Comparison of ENCODE assay signal across 20 cellular contexts in the genomic region with DNA sequence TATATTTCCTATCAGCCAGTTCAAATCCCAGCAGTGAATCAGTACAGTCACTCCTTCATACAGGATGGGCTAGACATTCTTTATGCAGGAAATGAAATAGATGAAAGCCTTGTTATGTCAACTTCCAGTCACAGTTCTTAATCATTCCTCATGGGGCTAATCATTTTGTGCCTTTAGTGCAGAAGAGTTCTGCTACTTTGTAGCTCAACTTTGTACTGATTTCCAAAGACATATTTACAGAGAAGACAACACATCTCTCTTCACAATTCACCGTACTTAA.
A peak's percentile ranks its signal among the peaks of the same experiment; 100 is the strongest.
DNase-seq lines count a peak whose midpoint lies in the region; ATAC-seq and TF ChIP-seq lines count a peak whose summit lies in the region.
"Had no signal": no experiment of that assay in that cellular context is flagged by ENCODE, and none has a peak within 500 bp of the region (broad histone marks: within the 10 kb centered on the region; RNA-seq: fewer than 3 reads in every experiment).

No MANE protein-coding gene starts in this region.

- peak; percentile 19 for DNase-seq in ELR (ENCODE audit: low read depth)
- peak; percentile 38 for DNase-seq in fibroblast of mammary gland (ENCODE audit: low read depth)
- peak; percentile 13 for DNase-seq in renal cortical epithelial cell (ENCODE audit: low read depth)
- no peak for DNase-seq in activated naive CD4-positive, alpha-beta T cell treated with anti-CD3 and anti-CD28 coated beads, Interleukin-2, amount 10 ng/mL, durations not matched to agents 7 days and 5 days
- DNase-seq in NCI-H1105 (lab: John Stamatoyannopoulos, UW): no peak
- DNase-seq in NCI-H82 (lab: John Stamatoyannopoulos, UW): no peak
- no peak for DNase-seq in stimulated activated CD4-positive, alpha-beta T cell treated with anti-CD3 and anti-CD28 coated beads, Interleukin-4, amount 100 ng/mL, for 24 hours
- DNase-seq: activated CD8-positive, alpha-beta T cell treated with anti-CD3 and anti-CD28 coated beads for 36 hours; activated naive CD4-positive, alpha-beta T cell treated with anti-CD3 and anti-CD28 coated beads for 36 hours; activated T-cell treated with anti-CD3 and anti-CD28 coated beads, Interleukin-2, amount 50 U/mL, for 4 hours; colonic mucosa; DMS79; gastrocnemius medialis; NCI-H1105 treated with DMSO at 0.1 percent for 48 hours; NCI-H2171 treated with DMSO at 0.1 percent for 48 hours; Peyer's patch had no signal

- H3K4me1 Mint-ChIP-seq in activated naive CD4-positive, alpha-beta T cell treated with anti-CD3 and anti-CD28 coated beads, Interleukin-2, amount 10 ng/mL, durations not matched to agents 7 days and 5 days: no peaks in the 10 kb centered on the region
- H3K4me1 Mint-ChIP-seq: stimulated activated effector memory CD8-positive, alpha-beta T cell treated with anti-CD3 and anti-CD28 coated beads, Interleukin-12 subunit alpha, Interleukin-12 subunit beta, amount 100 ng/mL, for 72 hours had no signal

- H3K9me3 Mint-ChIP-seq in activated naive CD4-positive, alpha-beta T cell treated with anti-CD3 and anti-CD28 coated beads, Interleukin-2, amount 10 ng/mL, durations not matched to agents 7 days and 5 days: peaks cover 7% of the 10 kb centered on the region

- TF ChIP-seq CTCF in fibroblast of mammary gland (conservative IDR thresholded peaks at IDR 0.05; ENCODE audit: control insufficient read depth, insufficient read depth, low read depth, low read length): no peak

- no peak overlapping the region for H3K27ac Mint-ChIP-seq in activated naive CD4-positive, alpha-beta T cell treated with anti-CD3 and anti-CD28 coated beads, Interleukin-2, amount 10 ng/mL, durations not matched to agents 7 days and 5 days
- H3K27ac Mint-ChIP-seq: activated CD8-positive, alpha-beta T cell treated with anti-CD3 and anti-CD28 coated beads for 36 hours; activated naive CD4-positive, alpha-beta T cell treated with anti-CD3 and anti-CD28 coated beads for 36 hours; stimulated activated effector memory CD8-positive, alpha-beta T cell treated with anti-CD3 and anti-CD28 coated beads, Interleukin-12 subunit alpha, Interleukin-12 subunit beta, amount 100 ng/mL, for 72 hours had no signal

- H3K36me3 Mint-ChIP-seq in activated naive CD4-positive, alpha-beta T cell treated with anti-CD3 and anti-CD28 coated beads, Interleukin-2, amount 10 ng/mL, durations not matched to agents 7 days and 5 days: no peaks in the 10 kb centered on the region
- H3K36me3 Mint-ChIP-seq: stimulated activated effector memory CD8-positive, alpha-beta T cell treated with anti-CD3 and anti-CD28 coated beads, Interleukin-12 subunit alpha, Interleukin-12 subunit beta, amount 100 ng/mL, for 72 hours had no signal

- peak; percentile 52 for ATAC-seq in SK-N-SH treated with all-trans-retinoic acid at 6 μM for 48 hours
- ATAC-seq: activated CD8-positive, alpha-beta T cell treated with anti-CD3 and anti-CD28 coated beads for 36 hours; activated T-cell treated with anti-CD3 and anti-CD28 coated beads, Interleukin-2, amount 50 U/mL, for 4 hours; gastrocnemius medialis; stimulated activated effector memory CD8-positive, alpha-beta T cell treated with anti-CD3 and anti-CD28 coated beads, Interleukin-12 subunit alpha, Interleukin-12 subunit beta, amount 100 ng/mL, for 72 hours had no signal

- no peak overlapping the region for H3K4me3 ChIP-seq in fibroblast of mammary gland (ENCODE audit: control insufficient read depth, low read depth, low read length)
- H3K4me3 ChIP-seq: ascending aorta, colonic mucosa, gastrocnemius medialis, Peyer's patch, SK-N-MC had no signal

- H3K27me3 Mint-ChIP-seq in activated naive CD4-positive, alpha-beta T cell treated with anti-CD3 and anti-CD28 coated beads, Interleukin-2, amount 10 ng/mL, durations not matched to agents 7 days and 5 days: no peaks in the 10 kb centered on the region
- H3K27me3 Mint-ChIP-seq: activated CD8-positive, alpha-beta T cell treated with anti-CD3 and anti-CD28 coated beads for 36 hours had no signal

- CTCF ChIA-PET in activated naive CD4-positive, alpha-beta T cell treated with anti-CD3 and anti-CD28 coated beads, Interleukin-2, amount 10 ng/mL, durations not matched to agents 7 days and 5 days (lab: Charles Lee): no interaction called here

- H3K4me3 Mint-ChIP-seq in activated naive CD4-positive, alpha-beta T cell treated with anti-CD3 and anti-CD28 coated beads, Interleukin-2, amount 10 ng/mL, durations not matched to agents 7 days and 5 days: no peak overlapping the region
- H3K4me3 Mint-ChIP-seq: activated CD8-positive, alpha-beta T cell treated with anti-CD3 and anti-CD28 coated beads for 36 hours; activated naive CD4-positive, alpha-beta T cell treated with anti-CD3 and anti-CD28 coated beads for 36 hours; activated T-cell treated with anti-CD3 and anti-CD28 coated beads, Interleukin-2, amount 50 U/mL, for 4 hours; stimulated activated effector memory CD8-positive, alpha-beta T cell treated with anti-CD3 and anti-CD28 coated beads, Interleukin-12 subunit alpha, Interleukin-12 subunit beta, amount 100 ng/mL, for 72 hours had no signal

TF ChIP-seq in SK-N-SH treated with all-trans-retinoic acid at 6 μM for 48 hours, 23 proteins besides CTCF, POLR2A, EP300 and RAD21:
- TF ChIP-seq, protein P1, sequence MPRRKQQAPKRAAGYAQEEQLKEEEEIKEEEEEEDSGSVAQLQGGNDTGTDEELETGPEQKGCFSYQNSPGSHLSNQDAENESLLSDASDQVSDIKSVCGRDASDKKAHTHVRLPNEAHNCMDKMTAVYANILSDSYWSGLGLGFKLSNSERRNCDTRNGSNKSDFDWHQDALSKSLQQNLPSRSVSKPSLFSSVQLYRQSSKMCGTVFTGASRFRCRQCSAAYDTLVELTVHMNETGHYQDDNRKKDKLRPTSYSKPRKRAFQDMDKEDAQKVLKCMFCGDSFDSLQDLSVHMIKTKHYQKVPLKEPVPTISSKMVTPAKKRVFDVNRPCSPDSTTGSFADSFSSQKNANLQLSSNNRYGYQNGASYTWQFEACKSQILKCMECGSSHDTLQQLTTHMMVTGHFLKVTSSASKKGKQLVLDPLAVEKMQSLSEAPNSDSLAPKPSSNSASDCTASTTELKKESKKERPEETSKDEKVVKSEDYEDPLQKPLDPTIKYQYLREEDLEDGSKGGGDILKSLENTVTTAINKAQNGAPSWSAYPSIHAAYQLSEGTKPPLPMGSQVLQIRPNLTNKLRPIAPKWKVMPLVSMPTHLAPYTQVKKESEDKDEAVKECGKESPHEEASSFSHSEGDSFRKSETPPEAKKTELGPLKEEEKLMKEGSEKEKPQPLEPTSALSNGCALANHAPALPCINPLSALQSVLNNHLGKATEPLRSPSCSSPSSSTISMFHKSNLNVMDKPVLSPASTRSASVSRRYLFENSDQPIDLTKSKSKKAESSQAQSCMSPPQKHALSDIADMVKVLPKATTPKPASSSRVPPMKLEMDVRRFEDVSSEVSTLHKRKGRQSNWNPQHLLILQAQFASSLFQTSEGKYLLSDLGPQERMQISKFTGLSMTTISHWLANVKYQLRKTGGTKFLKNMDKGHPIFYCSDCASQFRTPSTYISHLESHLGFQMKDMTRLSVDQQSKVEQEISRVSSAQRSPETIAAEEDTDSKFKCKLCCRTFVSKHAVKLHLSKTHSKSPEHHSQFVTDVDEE (CRISPR knock-in tag; IDR thresholded peaks at IDR 0.05): no peak
- TF ChIP-seq OSR1 (CRISPR knock-in tag; IDR thresholded peaks at IDR 0.05) (no peak), ZFP3 (CRISPR knock-in tag; IDR thresholded peaks at IDR 0.05) (no peak), TOX (CRISPR knock-in tag; IDR thresholded peaks at IDR 0.05; ENCODE audit: borderline replicate concordance) (no peak), PPARA (CRISPR knock-in tag; IDR thresholded peaks at IDR 0.05; ENCODE audit: borderline replicate concordance) (no peak), CSDC2 (CRISPR knock-in tag; IDR thresholded peaks at IDR 0.05) (no peak), ZNF8 (CRISPR knock-in tag; IDR thresholded peaks at IDR 0.05) (no peak), SNAI2 (CRISPR knock-in tag; IDR thresholded peaks at IDR 0.05) (no peak), GLIS3 (CRISPR knock-in tag; IDR thresholded peaks at IDR 0.05) (no peak)
- TF ChIP-seq, protein P2, sequence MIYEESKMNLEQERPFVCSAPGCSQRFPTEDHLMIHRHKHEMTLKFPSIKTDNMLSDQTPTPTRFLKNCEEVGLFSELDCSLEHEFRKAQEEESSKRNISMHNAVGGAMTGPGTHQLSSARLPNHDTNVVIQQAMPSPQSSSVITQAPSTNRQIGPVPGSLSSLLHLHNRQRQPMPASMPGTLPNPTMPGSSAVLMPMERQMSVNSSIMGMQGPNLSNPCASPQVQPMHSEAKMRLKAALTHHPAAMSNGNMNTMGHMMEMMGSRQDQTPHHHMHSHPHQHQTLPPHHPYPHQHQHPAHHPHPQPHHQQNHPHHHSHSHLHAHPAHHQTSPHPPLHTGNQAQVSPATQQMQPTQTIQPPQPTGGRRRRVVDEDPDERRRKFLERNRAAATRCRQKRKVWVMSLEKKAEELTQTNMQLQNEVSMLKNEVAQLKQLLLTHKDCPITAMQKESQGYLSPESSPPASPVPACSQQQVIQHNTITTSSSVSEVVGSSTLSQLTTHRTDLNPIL (CRISPR knock-in tag; IDR thresholded peaks at IDR 0.05; ENCODE audit: low read depth): no peak
- TF ChIP-seq, protein P3, sequence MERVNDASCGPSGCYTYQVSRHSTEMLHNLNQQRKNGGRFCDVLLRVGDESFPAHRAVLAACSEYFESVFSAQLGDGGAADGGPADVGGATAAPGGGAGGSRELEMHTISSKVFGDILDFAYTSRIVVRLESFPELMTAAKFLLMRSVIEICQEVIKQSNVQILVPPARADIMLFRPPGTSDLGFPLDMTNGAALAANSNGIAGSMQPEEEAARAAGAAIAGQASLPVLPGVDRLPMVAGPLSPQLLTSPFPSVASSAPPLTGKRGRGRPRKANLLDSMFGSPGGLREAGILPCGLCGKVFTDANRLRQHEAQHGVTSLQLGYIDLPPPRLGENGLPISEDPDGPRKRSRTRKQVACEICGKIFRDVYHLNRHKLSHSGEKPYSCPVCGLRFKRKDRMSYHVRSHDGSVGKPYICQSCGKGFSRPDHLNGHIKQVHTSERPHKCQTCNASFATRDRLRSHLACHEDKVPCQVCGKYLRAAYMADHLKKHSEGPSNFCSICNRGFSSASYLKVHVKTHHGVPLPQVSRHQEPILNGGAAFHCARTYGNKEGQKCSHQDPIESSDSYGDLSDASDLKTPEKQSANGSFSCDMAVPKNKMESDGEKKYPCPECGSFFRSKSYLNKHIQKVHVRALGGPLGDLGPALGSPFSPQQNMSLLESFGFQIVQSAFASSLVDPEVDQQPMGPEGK (CRISPR knock-in tag; IDR thresholded peaks at IDR 0.05; ENCODE audit: borderline replicate concordance): no peak

Comparison
In these comparisons a context has a peak if more than half of its experiments do, and no peak if none do; other contexts are left out.
1. DNase-seq: peak in ELR (single experiment), fibroblast of mammary gland (single experiment) and renal cortical epithelial cell (single experiment); none in activated naive CD4-positive, alpha-beta T cell treated with anti-CD3 and anti-CD28 coated beads, Interleukin-2, amount 10 ng/mL, durations not matched to agents 7 days and 5 days (single experiment), NCI-H1105 (single experiment), NCI-H82 (single experiment) and stimulated activated CD4-positive, alpha-beta T cell treated with anti-CD3 and anti-CD28 coated beads, Interleukin-4, amount 100 ng/mL, for 24 hours (single experiment).